Comparison of ENCODE assay signal across 8 cellular contexts in genomic region chr4:145935253-145936141, GRCh38. TPM values are rescaled to one million over a fixed set of nuclear protein-coding genes. Genes with fewer than 3 reads are reported as not detected.
DNase-seq lines count a peak whose midpoint lies in the region; ATAC-seq, FAIRE-seq and TF ChIP-seq lines count a peak whose summit lies in the region.

No MANE protein-coding gene starts in this region.

- H4K91ac ChIP-seq in H1 (replicated peaks; ENCODE audit: insufficient read length, low read length): peak overlapping the region; percentile 68

- no peaks in the 10 kb centered on the region for H3K9me3 ChIP-seq in SJSA1 (replicated peaks)
- no peaks in the 10 kb centered on the region for H3K9me3 ChIP-seq in H1 (ENCODE audit: insufficient read depth in 2 of 2, low read depth in 1 of 2, low read length in 1 of 2)
- no peaks in the 10 kb centered on the region for H3K9me3 ChIP-seq in mononuclear cell (ENCODE audit: low read depth, low read length)

- peak overlapping the region; percentile 93 for H2BK5ac ChIP-seq in H1 (ENCODE audit: low read depth, low read length)

- H3K27ac ChIP-seq in SJSA1: peak overlapping the region; percentile 52
- peak overlapping the region; percentile 37; the same call in 1 of the 2 replicates for H3K27ac ChIP-seq in H1 (ENCODE audit: low read depth, low read length)

- H3K27me3 ChIP-seq in SJSA1 (replicated peaks) (no peaks in the 10 kb centered on the region), H1 (replicated peaks in 1 of 4; ENCODE audit: control insufficient read depth in 3 of 4, extremely low read depth in 1 of 4, insufficient read depth in 3 of 4, low read length in 3 of 4) (no peaks in the 10 kb centered on the region), mononuclear cell (ENCODE audit: insufficient read depth, low read length) (peaks cover 8% of the 10 kb centered on the region)

- H3K79me1 ChIP-seq in H1 (ENCODE audit: low read depth, low read length): peaks cover 6% of the 10 kb centered on the region; the same call in 1 of the 2 replicates

- H3K4me3 ChIP-seq in SJSA1 (peak overlapping the region; percentile 60), H1 (ENCODE audit: extremely low read depth in 1 of 4, insufficient read depth in 2 of 4, low read depth in 3 of 4, low read length in 4 of 4) (peak overlapping the region; percentile 68 to 96 (median 78)), mononuclear cell (ENCODE audit: low read length) (peak overlapping the region; percentile 69)

- no peak overlapping the region for H4K5ac ChIP-seq in H1 (ENCODE audit: insufficient read length, low read depth, low read length)

- H4K20me1 ChIP-seq in H1 (replicated peaks in 1 of 2; ENCODE audit: control insufficient read depth in 1 of 2, insufficient read depth in 2 of 2, low read length in 2 of 2): peaks cover 0 to 4% of the 10 kb centered on the region in 2 experiments

- no peak for TF ChIP-seq CTCF in H1 (IDR thresholded peaks at IDR 0.05; ENCODE audit: control extremely low read depth in 1 of 3, insufficient read depth in 1 of 3, low read depth in 1 of 3, low read length in 3 of 3)

- peaks cover 7% of the 10 kb centered on the region; the same call in 1 of the 2 replicates for H3K36me3 ChIP-seq in SJSA1
- no peaks in the 10 kb centered on the region for H3K36me3 ChIP-seq in H1 (ENCODE audit: control insufficient read depth in 2 of 4, insufficient read depth in 4 of 4, low read length in 3 of 4)

- no peak overlapping the region for H2AK5ac ChIP-seq in H1 (ENCODE audit: low read depth, low read length)

- H3K14ac ChIP-seq in H1 (ENCODE audit: insufficient read length): no peak overlapping the region

- WGBS in H1 (ENCODE audit: extremely low coverage in 1 of 2, insufficient coverage in 1 of 2, insufficient read length in 1 of 2, insufficient replicate concordance in 2 of 2, low coverage in 1 of 2, low lambda C conversion rate in 2 of 2, missing lambda C conversion rate in 1 of 2), 2 experiments: 10 to 100% methylated on average over 1 to 11 of the region's 18 CpGs

- no peak for DNase-seq in Right ventricle myocardium inferior (ENCODE audit: missing footprints)
- no peak for DNase-seq in cardiac septum (ENCODE audit: low spot score)
- DNase-seq in SJSA1 (ENCODE audit: low read depth in 1 of 2, low spot score in 2 of 2): peak in 1 of 2 experiments; percentile 39
- no peak for DNase-seq in H1 (ENCODE audit: low read depth in 1 of 2, low spot score in 2 of 2)
- DNase-seq in ureter (ENCODE audit: low spot score): peak; percentile 48
- no peak for DNase-seq in cortex of kidney (lab: John Stamatoyannopoulos, UW)

- TF ChIP-seq POLR2A in H1 (IDR thresholded peaks at IDR 0.05; ENCODE audit: control extremely low read depth in 1 of 2, low read depth in 2 of 2, low read length in 2 of 2): peak in 1 of 2 experiments; percentile 56; a peak in 1 of 3 replicates

- CTCF ChIA-PET in H1 (lab: Charles Lee; ENCODE audit: partially characterized antibody): interaction anchor here (0.9 to 1.1 kb wide), 3 partner anchors 29 to 95 kb away, joined by 3 read pairs; no protein-coding TSS in a partner anchor

- peak overlapping the region; percentile 88 for H2BK12ac ChIP-seq in H1 (ENCODE audit: low read depth, low read length)

- intact Hi-C loops in Right ventricle myocardium inferior (cut with DNase I) (loop anchor here (1.0 to 10.0 kb wide), 3 partner anchors 49 to 239 kb away; partner anchors contain the start of gene LSM6), cardiac septum (cut with DNase I) (loop anchor here (2.0 to 10.0 kb wide), 3 partner anchors 48 to 761 kb away; no protein-coding TSS in a partner anchor)

- peak overlapping the region; percentile 57; the same call in 1 of the 2 replicates for H2BK20ac ChIP-seq in H1 (ENCODE audit: low read length)

- H2BK15ac ChIP-seq in H1 (ENCODE audit: low read length): peak overlapping the region; percentile 22; the same call in 1 of the 2 replicates

- peak overlapping the region; percentile 39 to 82 (median 68); a peak in 6 of 7 replicates for H3K9ac ChIP-seq in H1 (replicated peaks in 1 of 4; ENCODE audit: extremely low read depth in 1 of 4, low read depth in 3 of 4, low read length in 3 of 4)

- peaks cover 5 to 62% of the 10 kb centered on the region in 2 experiments for H3K79me2 ChIP-seq in H1 (ENCODE audit: control insufficient read depth in 1 of 2, insufficient read depth in 2 of 2, low read length in 2 of 2)

- H3K4me1 ChIP-seq in SJSA1 (replicated peaks) (peaks cover 40% of the 10 kb centered on the region), H1 (replicated peaks in 1 of 4; ENCODE audit: control insufficient read depth in 3 of 4, insufficient read depth in 4 of 4, low read length in 3 of 4) (peaks cover 4 to 19% (median 12%) of the 10 kb centered on the region in 4 experiments; a peak in 4 of 7 replicates), mononuclear cell (ENCODE audit: insufficient read depth, low read length) (peaks cover 19% of the 10 kb centered on the region)

- H3K23me2 ChIP-seq in H1 (ENCODE audit: low read depth, low read length): peaks cover 10% of the 10 kb centered on the region

- TF ChIP-seq EP300 in H1 (IDR thresholded peaks at IDR 0.05; ENCODE audit: borderline replicate concordance in 1 of 2, low read depth in 2 of 2, low read length in 2 of 2): no peak

- ATAC-seq in Right ventricle myocardium inferior: peak; percentile 43
- ATAC-seq in HG02623 (IDR thresholded peaks at IDR 0.05; ENCODE audit: unreplicated experiment): peak; percentile 19

- H3K56ac ChIP-seq in H1 (replicated peaks; ENCODE audit: insufficient read length, low read depth, low read length): no peak overlapping the region

- peak; percentile 65 for FAIRE-seq in H1 (lab: Jason Lieb, UNC)

- peak overlapping the region; percentile 62; the same call in 1 of the 2 replicates for H4K8ac ChIP-seq in H1 (ENCODE audit: extremely low read depth, insufficient read depth, low read length)

- POLR2A ChIA-PET in H1 (lab: Charles Lee; ENCODE audit: partially characterized antibody): interaction anchor here (0.6 to 1.5 kb wide), 9 partner anchors 8 to 826 kb away, joined by 3 to 7 read pairs (median 4); no protein-coding TSS in a partner anchor

- H3K4ac ChIP-seq in H1 (replicated peaks; ENCODE audit: insufficient read length, low read depth, low read length): peak overlapping the region; percentile 6

- no peak for TF ChIP-seq RAD21 in H1 (IDR thresholded peaks at IDR 0.05 in 1 of 2, conservative IDR thresholded peaks at IDR 0.05 in 1 of 2; ENCODE audit: low read depth in 2 of 2, low read length in 2 of 2)

- H3K18ac ChIP-seq in H1 (ENCODE audit: extremely low read depth, low read length): peak overlapping the region; percentile 91

- H2BK120ac ChIP-seq in H1 (replicated peaks; ENCODE audit: low read depth, low read length): peak overlapping the region; percentile 16

- H3K4me2 ChIP-seq in H1 (ENCODE audit: insufficient read depth in 1 of 2, low read depth in 2 of 2, low read length in 2 of 2): peak overlapping the region; percentile 73 to 79

- H2AFZ ChIP-seq in H1 (ENCODE audit: low read length): no peak overlapping the region

- H3K23ac ChIP-seq in H1 (ENCODE audit: insufficient read length): no peak overlapping the region

TF ChIP-seq in H1, 55 proteins besides CTCF, POLR2A, EP300 and RAD21 (continues in another document):
- TF ChIP-seq ASH2L (IDR thresholded peaks at IDR 0.05; ENCODE audit: low read length): no peak

RNA-seq across cellular contexts. Expression of gene ZNF827, which starts 3.1 kb away (rescaled TPM):
- total RNA-seq in Right ventricle myocardium inferior: 11.9 TPM
- 28.3 TPM for total RNA-seq in cardiac septum
- 4.3 and 9.2 TPM in 2 replicates for total RNA-seq in SJSA1 (2014; rRNA removed; shearing (Covaris generic))
- 23.2 and 25.3 TPM in 2 replicates for total RNA-seq in H1 (2021; fragmentation: NEBNext Ultra II Directional; extraction: Animal tissue kit (Norgen Biotek cat#: 25700))
- 26.2 and 39.9 TPM in 2 replicates for polyA plus RNA-seq in H1 (2011; rRNA removed)
- polyA plus RNA-seq in H1 (2011; cell fraction: cytosol; rRNA removed): 20.8 TPM
- polyA plus RNA-seq in H1 (2011; cell fraction: nucleus; rRNA removed): 82.2 TPM
- 14.2 to 20.2 TPM (median 19.7 TPM) in 4 replicates for polyA plus RNA-seq in H1 (2012, experiment 1 of 2)
- 2.0 TPM for polyA plus RNA-seq in H1 (2012, experiment 2 of 2)
- 15.6 TPM for polyA plus RNA-seq in H1 (2013, experiment 1 of 2)
- polyA plus RNA-seq in H1 (2013, experiment 2 of 2): 13.2 TPM
- 40.4 and 42.2 TPM in 2 replicates for polyA minus RNA-seq in H1 (2011; rRNA and poly(A)+ RNA removed)
- 30.3 TPM for polyA minus RNA-seq in H1 (2011; cell fraction: cytosol; rRNA and poly(A)+ RNA removed)
- 68.1 TPM for polyA minus RNA-seq in H1 (2011; cell fraction: nucleus; rRNA and poly(A)+ RNA removed)
- 14.0 TPM for total RNA-seq in mononuclear cell
- 59.4 TPM for total RNA-seq in ureter
